5 cellular contexts compared by ENCODE assay signal in genomic region chr10:46473758-46474157, GRCh38. TPM values are rescaled to one million over a fixed set of nuclear protein-coding genes. Genes with fewer than 3 reads are reported as not detected.
"Had no signal": no experiment of that assay in that cellular context is flagged by ENCODE, and none has a peak within 500 bp of the region (broad histone marks: within the 10 kb centered on the region; RNA-seq: fewer than 3 reads in every experiment).

No MANE protein-coding gene starts in this region.

RNA-seq across cellular contexts. Expression of gene NPY4R, which starts 8.0 kb away (rescaled TPM):
- total RNA-seq: HepG2, HT1080, NCI-H460, Right ventricle myocardium inferior, RPMI7951 had no signal
- polyA plus RNA-seq: HepG2 had no signal
